1 cellular context compared by ENCODE assay signal in genomic region chr6:29752451-29753308, GRCh38.
TF ChIP-seq lines count a peak whose summit lies in the region.

No MANE protein-coding gene starts in this region.

TF ChIP-seq in HEK293, 187 proteins besides CTCF, POLR2A, EP300 and RAD21 (continued from another document and continues in another):
- TF ChIP-seq ZBTB49 (tag by site-specific recombination; IDR thresholded peaks at IDR 0.05; ENCODE audit: low read depth) (no peak), KLF8 (tag by site-specific recombination; IDR thresholded peaks at IDR 0.05) (peak; percentile 61), ZNF248 (tag by site-specific recombination; IDR thresholded peaks at IDR 0.05) (no peak), ZSCAN30 (tag by site-specific recombination; IDR thresholded peaks at IDR 0.05) (peak; percentile 98), ZNF580 (tag by site-specific recombination; IDR thresholded peaks at IDR 0.05) (no peak), ZBTB44 (tag by site-specific recombination; IDR thresholded peaks at IDR 0.05) (0 out of 2 replicates have a peak, but pooled peaks have one; percentile 24), ZNF677 (tag by site-specific recombination; IDR thresholded peaks at IDR 0.05) (no peak), ZIC2 (tag by site-specific recombination; IDR thresholded peaks at IDR 0.05) (peak; percentile 72; the same call in 1 of the 2 replicates), ZNF501 (tag by site-specific recombination; IDR thresholded peaks at IDR 0.05) (no peak), ZNF571 (tag by site-specific recombination; IDR thresholded peaks at IDR 0.05) (no peak), PRDM2 (tag by site-specific recombination; IDR thresholded peaks at IDR 0.05; ENCODE audit: borderline replicate concordance) (no peak), ZNF626 (tag by site-specific recombination; IDR thresholded peaks at IDR 0.05) (no peak), ZNF658 (tag by site-specific recombination; IDR thresholded peaks at IDR 0.05) (no peak), HIC1 (tag by site-specific recombination; IDR thresholded peaks at IDR 0.05) (no peak), ZNF311 (tag by site-specific recombination; IDR thresholded peaks at IDR 0.05; ENCODE audit: borderline replicate concordance) (no peak), ZNF146 (tag by site-specific recombination; IDR thresholded peaks at IDR 0.05) (no peak), ZNF350 (tag by site-specific recombination; IDR thresholded peaks at IDR 0.05) (no peak), ZNF266 (tag by site-specific recombination; IDR thresholded peaks at IDR 0.05; ENCODE audit: low read depth) (no peak), ZBTB7A (tag by site-specific recombination; IDR thresholded peaks at IDR 0.05; ENCODE audit: low read depth) (no peak), ZNF10 (tag by site-specific recombination; IDR thresholded peaks at IDR 0.05) (no peak), ZNF704 (tag by site-specific recombination; IDR thresholded peaks at IDR 0.05) (no peak), ZNF670 (tag by site-specific recombination; IDR thresholded peaks at IDR 0.05; ENCODE audit: low read depth) (no peak), ZNF777 (tag by site-specific recombination; IDR thresholded peaks at IDR 0.05; ENCODE audit: borderline replicate concordance) (no peak), ZNF121 (tag by site-specific recombination; IDR thresholded peaks at IDR 0.05) (no peak), ZNF37A (tag by site-specific recombination; IDR thresholded peaks at IDR 0.05) (no peak), GLI2 (tag by site-specific recombination; IDR thresholded peaks at IDR 0.05; ENCODE audit: borderline replicate concordance, low read depth) (no peak), ZNF394 (tag by site-specific recombination; IDR thresholded peaks at IDR 0.05; ENCODE audit: borderline replicate concordance) (peak; percentile 94), ZNF335 (tag by site-specific recombination; conservative IDR thresholded peaks at IDR 0.05) (peak; percentile 86), PRDM10 (tag by site-specific recombination; IDR thresholded peaks at IDR 0.05) (peak; percentile 57; the same call in 1 of the 2 replicates), ZNF362 (tag by site-specific recombination; IDR thresholded peaks at IDR 0.05) (no peak), ZNF112 (tag by site-specific recombination; IDR thresholded peaks at IDR 0.05) (no peak), ZNF747 (tag by site-specific recombination; IDR thresholded peaks at IDR 0.05) (no peak), ZNF623 (tag by site-specific recombination; IDR thresholded peaks at IDR 0.05) (no peak), ZNF488 (tag by site-specific recombination; IDR thresholded peaks at IDR 0.05) (no peak), ZSCAN5A (tag by site-specific recombination; IDR thresholded peaks at IDR 0.05) (peak; percentile 65; the same call in 1 of the 2 replicates), ZNF707 (tag by site-specific recombination; IDR thresholded peaks at IDR 0.05) (no peak), YY1 (tag by site-specific recombination; IDR thresholded peaks at IDR 0.05) (no peak), ZNF184 (tag by site-specific recombination; IDR thresholded peaks at IDR 0.05) (no peak; the same call in 1 of the 2 replicates), ZBTB48 (tag by site-specific recombination; IDR thresholded peaks at IDR 0.05) (peak; percentile 94), ZNF776 (tag by site-specific recombination; IDR thresholded peaks at IDR 0.05; ENCODE audit: borderline replicate concordance) (no peak), ZNF530 (tag by site-specific recombination; IDR thresholded peaks at IDR 0.05; ENCODE audit: low read depth) (no peak)
